Comparison of ENCODE assay signal across 8 cellular contexts in the genomic region with DNA sequence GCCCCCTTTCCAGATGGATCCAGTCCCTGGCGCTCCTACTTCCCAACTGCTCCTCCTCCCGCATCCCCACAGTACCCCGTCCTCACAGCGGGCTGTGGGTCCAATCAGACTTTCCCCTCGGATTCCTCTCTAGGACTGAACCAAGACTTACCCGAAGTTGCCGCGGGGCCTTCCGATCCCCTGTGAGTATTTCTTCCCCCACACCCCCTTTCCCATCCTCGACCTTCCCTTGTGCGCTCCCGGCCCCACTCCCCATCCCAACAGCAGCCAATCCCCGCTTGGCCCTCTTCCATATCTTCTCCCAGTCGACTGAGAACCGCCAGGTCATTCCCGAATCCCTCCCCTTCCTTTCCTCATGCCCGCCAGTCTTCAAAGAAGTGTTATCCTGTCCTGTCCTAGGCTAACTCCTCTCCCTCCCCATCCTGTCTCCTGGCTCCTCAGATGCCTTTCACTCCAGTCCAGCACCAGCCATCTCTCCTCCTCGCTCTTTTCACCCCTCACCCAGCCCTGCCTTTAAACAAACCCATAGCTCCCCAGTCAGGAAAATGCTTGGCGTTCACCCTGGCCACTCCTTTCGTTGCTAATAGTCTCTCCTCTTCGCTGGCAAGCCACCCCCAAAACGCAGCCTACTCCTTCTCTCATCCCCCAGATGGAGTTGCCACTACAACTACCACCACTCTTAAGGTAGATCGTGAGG. TPM values are rescaled to one million over a fixed set of nuclear protein-coding genes. Genes with fewer than 3 reads are reported as not detected.
DNase-seq lines count a peak whose midpoint lies in the region; ATAC-seq and TF ChIP-seq lines count a peak whose summit lies in the region.

No MANE protein-coding gene starts in this region.

- peak; percentile 58 for DNase-seq in EL
- DNase-seq in LNCaP clone FGC (ENCODE audit: low read depth), result no peak
- peak; percentile 25 for DNase-seq in astrocyte of the spinal cord (ENCODE audit: low read depth, low spot score)
- no peak for DNase-seq in spleen
- DNase-seq in activated effector memory CD4-positive, alpha-beta T cell treated with anti-CD3 and anti-CD28 coated beads, Interleukin-2, amount 50 U/mL, for 16 hours, result no peak

- H3K36me3 ChIP-seq in iPS-20b (ENCODE audit: insufficient read depth, low read depth, low read length) (peaks cover 16% of the 10 kb centered on the region), spleen (peaks cover 0 to 22% (median 15%) of the 10 kb centered on the region in 6 donors)

- no peaks in the 10 kb centered on the region for H3K27me3 ChIP-seq in iPS-20b (ENCODE audit: insufficient read depth, low read length)
- no peaks in the 10 kb centered on the region for H3K27me3 ChIP-seq in spleen (replicated peaks in 1 of 7)

- H3K4me3 ChIP-seq in LNCaP clone FGC (ENCODE audit: low read depth, low read length) (peak overlapping the region; percentile 87), astrocyte of the spinal cord (ENCODE audit: low read depth, low read length) (peak overlapping the region; percentile 92), iPS-20b (ENCODE audit: low read length) (peak overlapping the region; percentile 92), spleen (peak overlapping the region; percentile 66 to 88 (median 78))

- TF ChIP-seq CTCF in LNCaP clone FGC (IDR thresholded peaks at IDR 0.05; ENCODE audit: control insufficient read depth, extremely low read depth, insufficient read depth) (no peak), astrocyte of the spinal cord (IDR thresholded peaks at IDR 0.05; ENCODE audit: low read depth, low read length) (no peak), spleen (IDR thresholded peaks at IDR 0.05 in 8 of 11, conservative IDR thresholded peaks at IDR 0.05 in 3 of 11) (no peak)

- in situ Hi-C loops in astrocyte of the spinal cord (cut with HindIII; ENCODE audit: low sequenced_read_pairs), result no loop called here

- no peak for ATAC-seq in HG03108 (IDR thresholded peaks at IDR 0.05; ENCODE audit: unreplicated experiment)
- ATAC-seq in GM18519 (IDR thresholded peaks at IDR 0.05; ENCODE audit: low FRiP score, unreplicated experiment), result no peak

- no peak for TF ChIP-seq POLR2A in spleen (IDR thresholded peaks at IDR 0.05)

- H3K27ac ChIP-seq in iPS-20b (ENCODE audit: low read length) (peak overlapping the region; percentile 34), spleen (peak overlapping the region; percentile 84 to 95 (median 89))

- peak overlapping the region; percentile 94 for H3K9ac ChIP-seq in iPS-20b (ENCODE audit: low read depth, low read length)

- 18 to 23% (median 20%) methylated on average over 23 of the region's 23 CpGs for WGBS in spleen, 5 donors

- H3K4me1 ChIP-seq in iPS-20b (ENCODE audit: insufficient read depth, low read length) (peaks cover 4% of the 10 kb centered on the region; the same call in 1 of the 2 replicates), spleen (peaks cover 14 to 68% (median 39%) of the 10 kb centered on the region in 6 donors)

- H3K9me3 ChIP-seq in iPS-20b (ENCODE audit: insufficient read depth, low read depth, low read length), result no peaks in the 10 kb centered on the region
- H3K9me3 ChIP-seq in spleen, result no peaks in the 10 kb centered on the region

- intact Hi-C loops in spleen (cut with DNase I; ENCODE audit: low total_unique reads), result no loop called here

RNA-seq across cellular contexts. Expression of a gene that starts 0.6 kb away (rescaled TPM):
- total RNA-seq in spleen, result 10 to 100 TPM in 6 of 7 donors, 1 to 10 TPM in 1; 8.4 to 19.1 (median 13.6) TPM
- polyA plus RNA-seq in spleen, result 10 to 100 TPM; 15.6 to 23.4 (median 23.0) TPM

RNA-seq across cellular contexts. Expression of a gene that starts 0.9 kb away (rescaled TPM):
- 10 to 100 TPM; 56.1 to 79.0 (median 68.0) TPM for total RNA-seq in spleen
- polyA plus RNA-seq in spleen, result 10 to 100 TPM; 15.5 to 39.4 (median 28.0) TPM

RNA-seq across cellular contexts. Expression of a gene that starts 45.5 kb away (rescaled TPM):
- total RNA-seq in spleen, result 10 to 100 TPM in 5 of 7 donors, 1 to 10 TPM in 2; 9.0 to 19.2 (median 16.3) TPM
- 10 to 100 TPM; 11.8 to 15.3 (median 14.1) TPM for polyA plus RNA-seq in spleen

RNA-seq across cellular contexts. Expression of a gene that starts 45.9 kb away (rescaled TPM):
- 10 to 100 TPM; 23.9 to 53.8 (median 37.3) TPM for total RNA-seq in spleen
- polyA plus RNA-seq in spleen, result 10 to 100 TPM; 39.2 to 63.7 (median 54.7) TPM

Comparison
In these comparisons a context has a peak if more than half of its experiments do, and no peak if none do; other contexts are left out.
1. DNase-seq: peak in EL (single experiment) and astrocyte of the spinal cord (single experiment); none in LNCaP clone FGC (single experiment), spleen (single experiment) and activated effector memory CD4-positive, alpha-beta T cell treated with anti-CD3 and anti-CD28 coated beads, Interleukin-2, amount 50 U/mL, for 16 hours (single experiment).
2. Peak in every context shown above with its lines, with median percentiles within 50 percentile points of each other: H3K4me3 ChIP-seq.